23 cellular contexts compared by ENCODE assay signal in the genomic region with DNA sequence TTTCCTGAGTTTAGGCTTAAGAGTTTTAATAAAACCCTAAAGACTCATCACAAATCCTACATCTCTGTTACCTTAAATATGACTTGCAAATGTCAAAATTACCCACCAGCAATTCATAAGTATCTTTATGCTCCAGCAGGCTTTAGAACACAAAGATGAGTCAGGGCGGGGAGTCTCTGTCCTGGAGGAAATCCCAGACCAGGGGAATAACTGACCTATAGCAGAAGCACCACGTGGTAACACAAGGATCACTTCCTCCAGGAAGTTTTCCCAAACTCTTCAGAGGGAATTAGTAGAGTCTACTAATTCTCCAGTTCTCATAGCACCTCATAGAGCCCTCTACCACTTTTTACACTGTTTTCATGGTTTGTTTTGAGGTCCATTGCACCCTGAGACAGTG.
A peak's percentile ranks its signal among the peaks of the same experiment; 100 is the strongest.
DNase-seq lines count a peak whose midpoint lies in the region; ATAC-seq and TF ChIP-seq lines count a peak whose summit lies in the region.
"Had no signal": no experiment of that assay in that cellular context is flagged by ENCODE, and none has a peak within 500 bp of the region (broad histone marks: within the 10 kb centered on the region; RNA-seq: fewer than 3 reads in every experiment).

No MANE protein-coding gene starts in this region.

- H3K9me3 ChIP-seq in SK-N-SH (no peaks in the 10 kb centered on the region), smooth muscle cell (replicated peaks; ENCODE audit: low read depth) (no peaks in the 10 kb centered on the region)
- no peaks in the 10 kb centered on the region for H3K9me3 ChIP-seq in CD4-positive, alpha-beta T cell (ENCODE audit: control insufficient read depth, low read length)
- H3K9me3 ChIP-seq: ascending aorta, vagina had no signal

- H3K4me3 Mint-ChIP-seq in activated CD8-positive, alpha-beta T cell treated with anti-CD3 and anti-CD28 coated beads, Interleukin-2, amount 10 ng/mL, durations not matched to agents 7 days and 5 days = no peak overlapping the region
- no peak overlapping the region for H3K4me3 Mint-ChIP-seq in CD4-positive, alpha-beta T cell
- H3K4me3 Mint-ChIP-seq: activated naive CD4-positive, alpha-beta T cell treated with anti-CD3 and anti-CD28 coated beads for 36 hours; CD8-positive, alpha-beta T cell; endodermal cell; nephron had no signal

- no peaks in the 10 kb centered on the region for H4K20me1 ChIP-seq in SK-N-SH (ENCODE audit: insufficient read depth)
- H4K20me1 ChIP-seq in smooth muscle cell (ENCODE audit: low read depth) = no peaks in the 10 kb centered on the region

- TF ChIP-seq EP300 in SK-N-SH (IDR thresholded peaks at IDR 0.05; ENCODE audit: borderline replicate concordance in 1 of 2, low read depth in 1 of 2, low read length in 1 of 2) = no peak

- H3F3A ChIP-seq in SK-N-SH (replicated peaks; ENCODE audit: insufficient read depth) (peaks cover 46% of the 10 kb centered on the region), smooth muscle cell (ENCODE audit: low read depth) (peaks cover 12% of the 10 kb centered on the region)

- no peaks in the 10 kb centered on the region for H3K27me3 ChIP-seq in SK-N-SH (ENCODE audit: insufficient read depth)
- no peaks in the 10 kb centered on the region for H3K27me3 ChIP-seq in smooth muscle cell (ENCODE audit: low read depth)
- H3K27me3 ChIP-seq in H7 (ENCODE audit: control insufficient read depth, insufficient read depth, low read length) = no peaks in the 10 kb centered on the region
- H3K27me3 ChIP-seq in CD4-positive, alpha-beta T cell (ENCODE audit: control insufficient read depth, insufficient read depth, low read length) = no peaks in the 10 kb centered on the region
- H3K27me3 ChIP-seq: ascending aorta, vagina had no signal

- H3K27me3 Mint-ChIP-seq in activated CD8-positive, alpha-beta T cell treated with anti-CD3 and anti-CD28 coated beads, Interleukin-2, amount 10 ng/mL, durations not matched to agents 7 days and 5 days (ENCODE audit: low read depth) = peaks cover 3% of the 10 kb centered on the region
- no peaks in the 10 kb centered on the region for H3K27me3 Mint-ChIP-seq in CD4-positive, alpha-beta T cell

- POLR2A ChIA-PET in SK-N-SH (lab: Yijun Ruan, JAX) = no interaction called here
- POLR2A ChIA-PET in activated CD8-positive, alpha-beta T cell treated with anti-CD3 and anti-CD28 coated beads, Interleukin-2, amount 10 ng/mL, durations not matched to agents 7 days and 5 days (lab: Charles Lee) = no interaction called here
- POLR2A ChIA-PET in CD4-positive, alpha-beta T cell (lab: Charles Lee) = no interaction called here

- peaks cover 97% of the 10 kb centered on the region for H3K79me2 ChIP-seq in SK-N-SH (ENCODE audit: insufficient read depth)
- no peaks in the 10 kb centered on the region for H3K79me2 ChIP-seq in smooth muscle cell (ENCODE audit: low read depth)

- DNase-seq in ELR (ENCODE audit: low read depth) (peak; percentile 57), SK-N-SH (no peak), iris pigment epithelial cell (ENCODE audit: low read depth) (peak; percentile 68), smooth muscle cell (lab: John Stamatoyannopoulos, UW; ENCODE audit: unreplicated experiment) (no peak), H7 (no peak), NCI-H748 (lab: John Stamatoyannopoulos, UW; ENCODE audit: unreplicated experiment) (no peak)
- no peak for DNase-seq in activated CD8-positive, alpha-beta T cell treated with anti-CD3 and anti-CD28 coated beads, Interleukin-2, amount 10 ng/mL, durations not matched to agents 7 days and 5 days
- no peak for DNase-seq in CD4-positive, alpha-beta T cell
- DNase-seq: activated CD4-positive, alpha-beta T cell treated with anti-CD3 and anti-CD28 coated beads, Interleukin-2, amount 50 U/mL, for 48 hours; activated naive CD4-positive, alpha-beta T cell treated with anti-CD3 and anti-CD28 coated beads for 36 hours; CD8-positive, alpha-beta T cell; DND-41; endodermal cell; KG1; mammary epithelial cell; NCI-H2029 treated with DMSO at 0.1 percent for 48 hours; stimulated activated CD4-positive, alpha-beta T cell treated with anti-CD3 and anti-CD28 coated beads, Interleukin-4, amount 100 ng/mL, for 1 hour; T-helper 1 cell; WERI-Rb-1 had no signal

- TF ChIP-seq CTCF in SK-N-SH (IDR thresholded peaks at IDR 0.05) (no peak), smooth muscle cell (IDR thresholded peaks at IDR 0.05; ENCODE audit: borderline replicate concordance, insufficient read depth, poor library complexity, severe bottlenecking) (no peak)
- TF ChIP-seq CTCF in CD4-positive, alpha-beta T cell (IDR thresholded peaks at IDR 0.05) = no peak

- H3K36me3 Mint-ChIP-seq in activated CD8-positive, alpha-beta T cell treated with anti-CD3 and anti-CD28 coated beads, Interleukin-2, amount 10 ng/mL, durations not matched to agents 7 days and 5 days (ENCODE audit: low read depth) = no peaks in the 10 kb centered on the region
- H3K36me3 Mint-ChIP-seq in CD4-positive, alpha-beta T cell (ENCODE audit: low read depth) = no peaks in the 10 kb centered on the region
- H3K36me3 Mint-ChIP-seq: CD8-positive, alpha-beta T cell had no signal

- TF ChIP-seq RAD21 in SK-N-SH (IDR thresholded peaks at IDR 0.05; ENCODE audit: low read length) = no peak

- ATAC-seq in activated CD8-positive, alpha-beta T cell treated with anti-CD3 and anti-CD28 coated beads, Interleukin-2, amount 10 ng/mL, durations not matched to agents 7 days and 5 days = no peak
- no peak for ATAC-seq in CD4-positive, alpha-beta T cell (ENCODE audit: poor library complexity)
- ATAC-seq: CD8-positive, alpha-beta T cell had no signal

- H3K4me1 ChIP-seq in SK-N-SH (ENCODE audit: control insufficient read depth in 1 of 2, insufficient read depth in 2 of 2, low read depth in 1 of 2, low read length in 1 of 2) (peaks cover 44 to 58% of the 10 kb centered on the region in 2 experiments), smooth muscle cell (ENCODE audit: low read depth) (peaks cover 2% of the 10 kb centered on the region)
- H3K4me1 ChIP-seq: vagina had no signal

- H3K9ac ChIP-seq in SK-N-SH = peak overlapping the region; percentile 33; the same call in 1 of the 2 replicates
- no peak overlapping the region for H3K9ac ChIP-seq in smooth muscle cell (ENCODE audit: low read depth)

- H3K27ac ChIP-seq in SK-N-SH (ENCODE audit: low read depth in 2 of 2, low read length in 1 of 2) (peak overlapping the region; percentile 93 to 95), smooth muscle cell (ENCODE audit: low read depth) (peak overlapping the region; percentile 3)
- H3K27ac ChIP-seq in CD4-positive, alpha-beta T cell (ENCODE audit: low read depth, low read length) = no peak overlapping the region
- H3K27ac ChIP-seq: skin epidermis, vagina, WERI-Rb-1 had no signal

- H3K36me3 ChIP-seq in SK-N-SH (replicated peaks in 1 of 2; ENCODE audit: control insufficient read depth in 1 of 2, insufficient read depth in 2 of 2, low read length in 1 of 2) (peaks cover 23 to 51% of the 10 kb centered on the region in 2 experiments), smooth muscle cell (ENCODE audit: low read depth) (no peaks in the 10 kb centered on the region), H7 (replicated peaks; ENCODE audit: control insufficient read depth, insufficient read depth, low read length) (peaks cover 2% of the 10 kb centered on the region; the same call in 1 of the 2 replicates)
- H3K36me3 ChIP-seq: WERI-Rb-1 had no signal

- CTCF ChIA-PET in SK-N-SH (lab: Yijun Ruan, JAX) = interaction anchor here (1.2 to 2.3 kb wide), 4 partner anchors 12 to 198 kb away, joined by 4 to 8 read pairs (median 5); no protein-coding TSS in a partner anchor
- CTCF ChIA-PET in activated CD8-positive, alpha-beta T cell treated with anti-CD3 and anti-CD28 coated beads, Interleukin-2, amount 10 ng/mL, durations not matched to agents 7 days and 5 days (lab: Charles Lee) = no interaction called here
- CTCF ChIA-PET in CD4-positive, alpha-beta T cell (lab: Charles Lee) = no interaction called here

- no peaks in the 10 kb centered on the region for H3K9me2 ChIP-seq in SK-N-SH

- intact Hi-C loops in CD4-positive, alpha-beta T cell (cut with DNase I, micrococcal nuclease) = no loop called here

- WGBS in SK-N-SH (ENCODE audit: low lambda C conversion rate) = 29% methylated on average over 2 of the region's 2 CpGs
- 52% methylated on average over 2 of the region's 2 CpGs for WGBS in smooth muscle cell (ENCODE audit: low lambda C conversion rate)

- H3K4me1 Mint-ChIP-seq in activated CD8-positive, alpha-beta T cell treated with anti-CD3 and anti-CD28 coated beads, Interleukin-2, amount 10 ng/mL, durations not matched to agents 7 days and 5 days (ENCODE audit: low read depth) = no peaks in the 10 kb centered on the region
- H3K4me1 Mint-ChIP-seq in CD4-positive, alpha-beta T cell (ENCODE audit: low read depth) = no peaks in the 10 kb centered on the region
- H3K4me1 Mint-ChIP-seq: endodermal cell had no signal

- H3K4me2 ChIP-seq in SK-N-SH (peak overlapping the region; percentile 21; the same call in 1 of the 2 replicates), smooth muscle cell (no peak overlapping the region)

- no peak overlapping the region for H2AFZ ChIP-seq in SK-N-SH (ENCODE audit: low read depth)
- no peak overlapping the region for H2AFZ ChIP-seq in smooth muscle cell (ENCODE audit: low read depth)

- no peak overlapping the region for H3K27ac Mint-ChIP-seq in activated CD8-positive, alpha-beta T cell treated with anti-CD3 and anti-CD28 coated beads, Interleukin-2, amount 10 ng/mL, durations not matched to agents 7 days and 5 days
- H3K27ac Mint-ChIP-seq in CD4-positive, alpha-beta T cell = no peak overlapping the region
- H3K27ac Mint-ChIP-seq: activated naive CD4-positive, alpha-beta T cell treated with anti-CD3 and anti-CD28 coated beads for 36 hours; CD8-positive, alpha-beta T cell; endodermal cell had no signal

- no peaks in the 10 kb centered on the region for H3K9me3 Mint-ChIP-seq in activated CD8-positive, alpha-beta T cell treated with anti-CD3 and anti-CD28 coated beads, Interleukin-2, amount 10 ng/mL, durations not matched to agents 7 days and 5 days (ENCODE audit: insufficient read depth)
- H3K9me3 Mint-ChIP-seq in CD4-positive, alpha-beta T cell = no peaks in the 10 kb centered on the region
- H3K9me3 Mint-ChIP-seq: activated naive CD4-positive, alpha-beta T cell treated with anti-CD3 and anti-CD28 coated beads for 36 hours; CD8-positive, alpha-beta T cell; endodermal cell; nephron had no signal

- no peak overlapping the region for H3K4me3 ChIP-seq in SK-N-SH (ENCODE audit: low read depth in 2 of 2, low read length in 1 of 2)
- no peak overlapping the region for H3K4me3 ChIP-seq in smooth muscle cell
- H3K4me3 ChIP-seq in H7 (ENCODE audit: insufficient read depth, low read depth, low read length) = no peak overlapping the region
- H3K4me3 ChIP-seq: ascending aorta, skin epidermis, vagina had no signal

TF ChIP-seq in SK-N-SH, 30 proteins besides CTCF, POLR2A, EP300 and RAD21 (continues in another document):
- peak; percentile 66 for TF ChIP-seq MAX (IDR thresholded peaks at IDR 0.05; ENCODE audit: low read depth)
- TF ChIP-seq MEF2A (IDR thresholded peaks at IDR 0.05; ENCODE audit: borderline replicate concordance, low read depth) = no peak
- no peak for TF ChIP-seq GATA2 (CRISPR knock-in tag; IDR thresholded peaks at IDR 0.05)
- no peak for TF ChIP-seq MXI1 (IDR thresholded peaks at IDR 0.05; ENCODE audit: low read depth, low read length)

Comparison
In these comparisons a context has a peak if more than half of its experiments do, and no peak if none do; other contexts are left out.
1. DNase-seq: peak in ELR (single experiment) and iris pigment epithelial cell (single experiment); none in SK-N-SH (single experiment), smooth muscle cell (single experiment), H7 (single experiment), activated CD8-positive, alpha-beta T cell treated with anti-CD3 and anti-CD28 coated beads, Interleukin-2, amount 10 ng/mL, durations not matched to agents 7 days and 5 days (single experiment), CD4-positive, alpha-beta T cell (0 of 10) and NCI-H748 (single experiment).